Comparison of ENCODE assay signal across 29 cellular contexts in the genomic region with DNA sequence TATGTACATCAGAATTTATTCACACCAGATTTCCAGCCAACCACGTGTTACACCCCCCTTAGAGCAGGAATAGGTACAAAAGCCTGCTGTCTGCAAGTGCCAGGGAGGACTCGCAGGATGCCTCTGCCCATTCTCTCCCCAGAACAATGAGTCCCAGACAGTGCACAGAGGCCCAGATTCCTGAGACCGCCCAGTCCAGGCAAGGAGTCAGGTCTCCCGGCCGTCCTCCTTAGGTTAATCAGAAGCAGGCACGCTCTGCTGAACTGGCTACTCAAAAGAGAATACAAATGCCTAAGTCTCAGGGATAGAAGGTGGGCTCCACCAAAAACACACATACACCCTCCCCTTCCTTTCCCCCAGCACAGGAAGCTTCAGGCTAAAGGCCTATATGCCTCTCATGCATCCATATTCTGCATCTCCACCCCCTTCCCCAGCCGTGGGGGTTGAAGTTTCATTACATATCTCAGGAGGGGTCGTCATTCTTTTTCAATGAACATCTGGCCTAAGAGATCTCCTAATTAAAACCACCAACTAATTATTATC.
"Had no signal": no experiment of that assay in that cellular context is flagged by ENCODE, and none has a peak within 500 bp of the region (broad histone marks: within the 10 kb centered on the region; RNA-seq: fewer than 3 reads in every experiment).

No MANE protein-coding gene starts in this region.

- DNase-seq: activated CD4-positive, alpha-beta memory T cell treated with anti-CD3 and anti-CD28 coated beads for 36 hours; activated CD4-positive, alpha-beta T cell treated with anti-CD3 and anti-CD28 coated beads for 48 hours; activated CD8-positive, alpha-beta memory T cell treated with anti-CD3 and anti-CD28 coated beads, Interleukin-2, amount 50 U/mL, for 4 hours; activated gamma-delta T cell treated with Interleukin-2 at 50 U/mL for 16 hours; activated naive CD8-positive, alpha-beta T cell treated with anti-CD3 and anti-CD28 coated beads, Interleukin-2, amount 50 U/mL, for 24 hours; activated T-cell treated with anti-CD3 and anti-CD28 coated beads, Interleukin-2, amount 50 U/mL, for 24 hours; amygdala; central memory CD4-positive, alpha-beta T cell; effector CD8-positive, alpha-beta T cell; erythroblast; gastrocnemius medialis; glutamatergic neuron; left ventricle myocardium superior; mammary epithelial cell; naive thymus-derived CD8-positive, alpha-beta T cell; right lobe of liver; stimulated activated CD4-positive, alpha-beta T cell treated with anti-CD3 and anti-CD28 coated beads, Interleukin-4, amount 100 ng/mL, for 24 hours; SW 1271; T-helper 9 cell; upper lobe of left lung had no signal

- H3K4me1 ChIP-seq: breast epithelium, gastrocnemius medialis, right lobe of liver, upper lobe of left lung, vagina had no signal

- H3K36me3 ChIP-seq: breast epithelium, gastrocnemius medialis, neutrophil, right lobe of liver, thoracic aorta, upper lobe of left lung, vagina had no signal

- H3K4me3 ChIP-seq: breast epithelium, gastrocnemius medialis, right lobe of liver, skin epidermis, thoracic aorta, upper lobe of left lung, vagina had no signal

- ATAC-seq: activated CD4-positive, CD25-positive, alpha-beta regulatory T cell treated with anti-CD3 and anti-CD28 coated beads, Interleukin-2, amount 50 U/mL, for 24 hours; activated naive CD8-positive, alpha-beta T cell treated with anti-CD3 and anti-CD28 coated beads, Interleukin-2, amount 50 U/mL, for 24 hours; activated T-helper 17 cell treated with anti-CD3 and anti-CD28 coated beads, Interleukin-2, amount 50 U/mL, for 72 hours; gastrocnemius medialis; left ventricle myocardium superior; naive thymus-derived CD8-positive, alpha-beta T cell; right lobe of liver; stimulated activated effector memory CD8-positive, alpha-beta T cell treated with anti-CD3 and anti-CD28 coated beads, Interleukin-12 subunit alpha, Interleukin-12 subunit beta, amount 100 ng/mL, for 72 hours had no signal

- H3K27me3 ChIP-seq: breast epithelium, gastrocnemius medialis, neutrophil, right lobe of liver, upper lobe of left lung, vagina had no signal

- H3K9me3 ChIP-seq: breast epithelium, gastrocnemius medialis, neutrophil, right lobe of liver, thoracic aorta, upper lobe of left lung, vagina had no signal

- H3K27ac ChIP-seq: breast epithelium, gastrocnemius medialis, neutrophil, right lobe of liver, skin epidermis, thoracic aorta, upper lobe of left lung, vagina, VCaP had no signal
